In the genomic region with DNA sequence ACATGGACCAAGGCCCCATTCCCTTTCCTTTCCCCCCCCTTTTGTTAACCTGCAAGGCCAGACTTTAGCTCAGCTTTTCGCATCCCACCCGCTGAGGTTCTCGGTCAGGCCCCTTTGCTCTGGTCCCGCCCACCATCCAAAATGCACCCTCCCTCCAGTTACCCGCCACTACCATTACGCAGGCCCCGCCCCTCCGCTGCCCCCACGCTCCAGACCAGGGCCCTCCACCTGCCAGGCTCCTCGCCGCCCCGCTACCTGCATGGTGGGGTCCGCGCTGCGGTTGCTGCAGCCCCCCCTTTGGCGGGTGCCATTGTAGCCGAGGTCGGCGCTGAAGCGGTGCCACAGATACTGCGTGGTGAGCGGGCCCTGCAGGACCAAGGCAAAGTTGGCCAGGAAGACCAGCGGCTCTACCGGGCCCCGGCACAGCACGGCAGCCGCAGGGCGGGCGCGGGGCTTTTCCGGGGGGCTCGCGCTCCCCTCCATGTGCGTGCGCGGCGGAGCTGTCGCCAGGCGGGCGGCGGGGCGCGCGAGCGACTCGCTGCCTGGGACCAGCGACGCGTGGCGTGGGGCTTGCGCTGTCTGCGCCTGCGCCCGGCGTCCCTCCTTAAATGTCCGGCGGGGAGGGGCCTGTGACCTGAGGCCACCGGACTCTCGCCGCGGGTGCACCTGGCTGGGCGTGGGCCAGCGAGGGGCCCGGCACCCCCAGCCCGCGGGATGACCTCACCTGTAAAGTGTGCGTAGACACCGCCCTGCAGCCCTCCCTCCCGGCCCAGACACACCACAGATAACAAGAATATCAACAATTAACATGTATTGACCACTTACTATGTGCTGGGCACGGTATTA, we compare ENCODE assay signal across 8 cellular contexts. TPM values are rescaled to one million over a fixed set of nuclear protein-coding genes. Genes with fewer than 3 reads are reported as not detected.
A peak's percentile ranks its signal among the peaks of the same experiment; 100 is the strongest.
DNase-seq lines count a peak whose midpoint lies in the region; ATAC-seq lines count a peak whose summit lies in the region.

A gene (minus strand): TSS at position 581 of the 846 bp plus-strand sequence. CDS start 98 bp downstream, at position 483.

- POLR2A ChIA-PET in naive thymus-derived CD4-positive, alpha-beta T cell (lab: Charles Lee): interaction anchor here (1.1 kb wide), 1 partner anchor 48 kb away, joined by 5 read pairs; no protein-coding TSS in a partner anchor

- H3K36me3 ChIP-seq in naive thymus-derived CD4-positive, alpha-beta T cell (ENCODE audit: control insufficient read depth in 2 of 3, insufficient read depth in 3 of 3, low read length in 3 of 3): no peaks in the 10 kb centered on the region
- peaks cover 3 to 23% (median 14%) of the 10 kb centered on the region in 5 donors for H3K36me3 ChIP-seq in subcutaneous abdominal adipose tissue (ENCODE audit: control insufficient read depth in 5 of 5, insufficient read depth in 5 of 5, low read length in 5 of 5)

- peak within 1 kb of the TSS; percentile 80 to 88 (median 83) for H3K4me3 Mint-ChIP-seq in naive thymus-derived CD4-positive, alpha-beta T cell

- no peaks in the 10 kb centered on the region for H3K27me3 ChIP-seq in naive thymus-derived CD4-positive, alpha-beta T cell (ENCODE audit: control insufficient read depth in 2 of 2, insufficient read depth in 2 of 2, low read length in 2 of 2)
- H3K27me3 ChIP-seq in subcutaneous abdominal adipose tissue (ENCODE audit: control insufficient read depth in 5 of 5, insufficient read depth in 4 of 5, low read length in 5 of 5): no peaks in the 10 kb centered on the region

- CTCF ChIA-PET in naive thymus-derived CD4-positive, alpha-beta T cell (lab: Charles Lee): interaction anchor here (4.0 kb wide), 1 partner anchor 11 kb away, joined by 15 read pairs; no protein-coding TSS in a partner anchor

- peak within 1 kb of the TSS in 4 of 5 donors; percentile 32 to 81 (median 53) for H3K9ac ChIP-seq in subcutaneous abdominal adipose tissue (ENCODE audit: low read length in 5 of 5)

- intact Hi-C loops in naive thymus-derived CD4-positive, alpha-beta T cell (cut with micrococcal nuclease): loop anchor here in 1 of 2 donors (5.0 kb wide), 1 partner anchor 34 kb away; a partner anchor contains a TSS

- H3K27me3 Mint-ChIP-seq in naive thymus-derived CD4-positive, alpha-beta T cell: peaks cover 0 to 24% (median 8%) of the 10 kb centered on the region in 5 donors

- no peaks in the 10 kb centered on the region for H3K36me3 Mint-ChIP-seq in naive thymus-derived CD4-positive, alpha-beta T cell

- peaks cover 0 to 9% of the 10 kb centered on the region in 2 donors for H3K4me1 ChIP-seq in naive thymus-derived CD4-positive, alpha-beta T cell (ENCODE audit: control insufficient read depth in 2 of 2, insufficient read depth in 2 of 2, low read length in 2 of 2)
- H3K4me1 ChIP-seq in subcutaneous abdominal adipose tissue (ENCODE audit: control insufficient read depth in 5 of 5, insufficient read depth in 5 of 5, low read length in 5 of 5): peaks cover 5 to 46% (median 28%) of the 10 kb centered on the region in 5 donors

- H3K27ac ChIP-seq in naive thymus-derived CD4-positive, alpha-beta T cell (ENCODE audit: low read depth, low read length): peak within 1 kb of the TSS; percentile 52
- peak within 1 kb of the TSS; percentile 16 for H3K27ac ChIP-seq in subcutaneous abdominal adipose tissue (ENCODE audit: low read depth, low read length)

- H3K4me3 ChIP-seq in naive thymus-derived CD4-positive, alpha-beta T cell (ENCODE audit: low read length): peak within 1 kb of the TSS; percentile 27
- peak within 1 kb of the TSS; percentile 74 to 89 (median 85) for H3K4me3 ChIP-seq in subcutaneous abdominal adipose tissue (ENCODE audit: low read depth in 1 of 5, low read length in 5 of 5)

- H3K4me1 Mint-ChIP-seq in naive thymus-derived CD4-positive, alpha-beta T cell: peaks cover 4 to 18% (median 13%) of the 10 kb centered on the region in 7 donors

- ATAC-seq in HG02763 (IDR thresholded peaks at IDR 0.05; ENCODE audit: unreplicated experiment) (peak; percentile 65), GM21360 (IDR thresholded peaks at IDR 0.05; ENCODE audit: unreplicated experiment) (no peak)
- ATAC-seq in naive thymus-derived CD4-positive, alpha-beta T cell: peak; percentile 70

- DNase-seq in GM03348 (ENCODE audit: low spot score) (peak; percentile 81), NCI-H510A treated with DMSO at 0.1 percent for 48 hours (lab: John Stamatoyannopoulos, UW) (peak; percentile 62), activated T-cell treated with anti-CD3 and anti-CD28 coated beads for 4 hours (peak; percentile 24), fibroblast of gingiva (ENCODE audit: low read depth) (peak; percentile 27)
- peak in 7 of 9 donors; percentile 21 to 69 (median 30) for DNase-seq in naive thymus-derived CD4-positive, alpha-beta T cell

- peak within 1 kb of the TSS in 5 of 9 donors; percentile 48 to 81 (median 68) for H3K27ac Mint-ChIP-seq in naive thymus-derived CD4-positive, alpha-beta T cell

- no peaks in the 10 kb centered on the region for H3K9me3 ChIP-seq in naive thymus-derived CD4-positive, alpha-beta T cell (ENCODE audit: control insufficient read depth in 2 of 3, low read length in 3 of 3)
- no peaks in the 10 kb centered on the region for H3K9me3 ChIP-seq in subcutaneous abdominal adipose tissue (ENCODE audit: control insufficient read depth in 5 of 5, low read length in 5 of 5)

- no peaks in the 10 kb centered on the region for H3K9me3 Mint-ChIP-seq in naive thymus-derived CD4-positive, alpha-beta T cell

RNA-seq across cellular contexts. Expression of the gene that starts here (rescaled TPM):
- 1 to 10 TPM; 1.9 to 5.1 (median 3.6) TPM for total RNA-seq in naive thymus-derived CD4-positive, alpha-beta T cell
- 1 to 10 TPM; 1.8 to 3.3 TPM for polyA plus RNA-seq in naive thymus-derived CD4-positive, alpha-beta T cell

Comparison
In these comparisons a context has a peak if more than half of its experiments do, and no peak if none do; other contexts are left out.
1. DNase-seq: peak in every context shown above with its lines; median percentile 81 in GM03348; 62 in NCI-H510A treated with DMSO at 0.1 percent for 48 hours; 30 in naive thymus-derived CD4-positive, alpha-beta T cell; 27 in fibroblast of gingiva; 24 in activated T-cell treated with anti-CD3 and anti-CD28 coated beads for 4 hours.